13 cellular contexts compared by ENCODE assay signal in genomic region chrX:11929476-11929875, GRCh38.
"Had no signal": no experiment of that assay in that cellular context is flagged by ENCODE, and none has a peak within 500 bp of the region (broad histone marks: within the 10 kb centered on the region; RNA-seq: fewer than 3 reads in every experiment).

No MANE protein-coding gene starts in this region.

- DNase-seq: activated CD4-positive, alpha-beta T cell treated with anti-CD3 and anti-CD28 coated beads for 1 hour; activated CD4-positive, alpha-beta T cell treated with anti-CD3 and anti-CD28 coated beads, Interleukin-2, amount 50 U/mL, for 48 hours; activated CD8-positive, alpha-beta memory T cell treated with anti-CD3 and anti-CD28 coated beads, Interleukin-2, amount 10 ng/mL, durations not matched to agents 7 days and 5 days; activated effector memory CD4-positive, alpha-beta T cell treated with Interleukin-2 at 50 U/mL for 16 hours; activated T-cell treated with anti-CD3 and anti-CD28 coated beads, Interleukin-2, amount 50 U/mL, for 24 hours; amniotic stem cell; stimulated activated CD4-positive, alpha-beta T cell treated with anti-CD3 and anti-CD28 coated beads, Interleukin-4, amount 100 ng/mL, for 4 hours; T1000; thyroid gland had no signal

- H3K27me3 ChIP-seq: hepatocyte, right atrium auricular region, thyroid gland had no signal

- H3K4me2 ChIP-seq: hepatocyte had no signal

- H3K9me3 ChIP-seq: thyroid gland had no signal

- H2AFZ ChIP-seq: hepatocyte had no signal

- H3K36me3 ChIP-seq: right atrium auricular region, thyroid gland had no signal

- H3K4me3 ChIP-seq: hepatocyte, right atrium auricular region, skin epidermis, thyroid gland had no signal

- H3K27ac ChIP-seq: hepatocyte, right atrium auricular region, skin epidermis, thyroid gland had no signal

- ATAC-seq: activated CD8-positive, alpha-beta memory T cell treated with anti-CD3 and anti-CD28 coated beads, Interleukin-2, amount 10 ng/mL, durations not matched to agents 7 days and 5 days; activated naive CD4-positive, alpha-beta T cell treated with anti-CD3 and anti-CD28 coated beads, Interleukin-2, amount 50 U/mL, for 72 hours had no signal

- H3K4me1 ChIP-seq: right atrium auricular region, thyroid gland had no signal
